25 cellular contexts compared by ENCODE assay signal in the genomic region with DNA sequence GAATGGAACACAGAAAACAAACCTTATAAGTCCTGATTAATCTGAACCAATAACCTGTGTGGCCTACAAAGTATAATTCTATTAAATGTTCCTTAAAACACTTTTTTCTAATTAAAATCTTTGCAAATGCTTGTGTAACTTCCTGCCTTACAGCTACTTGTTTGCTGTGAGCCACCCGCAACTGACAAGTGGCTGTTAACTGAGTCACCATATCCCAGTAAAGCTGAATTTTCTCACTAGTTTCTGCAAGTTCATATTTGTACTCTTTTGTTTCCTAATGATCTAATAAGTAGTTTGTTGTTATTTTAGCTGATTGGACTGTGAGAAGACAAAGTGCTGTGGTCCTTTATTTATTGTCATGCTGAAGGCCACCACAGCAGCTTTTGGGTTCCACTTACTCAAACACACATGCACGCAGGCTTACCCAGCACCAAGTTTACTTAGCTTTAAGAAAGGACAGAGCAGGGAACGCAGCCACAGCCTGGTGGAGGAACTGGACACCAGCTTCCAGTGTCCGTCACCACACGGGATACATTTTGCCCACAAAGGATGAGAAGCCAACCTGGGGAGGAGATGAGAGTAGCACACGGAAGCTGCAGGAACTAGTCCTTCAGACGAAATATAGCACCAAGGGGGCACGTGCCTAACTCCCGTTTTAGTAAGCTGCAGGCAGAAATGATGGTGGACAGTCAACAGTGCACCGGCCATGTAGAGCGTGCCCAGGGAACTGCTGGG. TPM values are rescaled to one million over a fixed set of nuclear protein-coding genes. Genes with fewer than 3 reads are reported as not detected.
A peak's percentile ranks its signal among the peaks of the same experiment; 100 is the strongest.
DNase-seq lines count a peak whose midpoint lies in the region; ATAC-seq and TF ChIP-seq lines count a peak whose summit lies in the region.
"Had no signal": no experiment of that assay in that cellular context is flagged by ENCODE, and none has a peak within 500 bp of the region (broad histone marks: within the 10 kb centered on the region; RNA-seq: fewer than 3 reads in every experiment).

No MANE protein-coding gene starts in this region.

- H3K4me1 Mint-ChIP-seq in GM23338, result peaks cover 5% of the 10 kb centered on the region; the same call in 2 of the 3 replicates
- peaks cover 8% of the 10 kb centered on the region; the same call in 1 of the 2 replicates for H3K4me1 Mint-ChIP-seq in WTC11
- H3K4me1 Mint-ChIP-seq in nephron progenitor cell, result peaks cover 3% of the 10 kb centered on the region

- H3K79me2 ChIP-seq in GM23338 (replicated peaks; ENCODE audit: insufficient read depth), result no peaks in the 10 kb centered on the region

- peak overlapping the region; percentile 47; the same call in 1 of the 2 replicates for H3K27ac ChIP-seq in GM23338 (ENCODE audit: low read depth)
- no peak overlapping the region for H3K27ac ChIP-seq in psoas muscle
- H3K27ac ChIP-seq: gastrocnemius medialis, vagina had no signal

- CTCF ChIA-PET in WTC11 (lab: Charles Lee), result interaction anchor here (1.1 to 1.5 kb wide), 2 partner anchors 10 to 44 kb away, joined by 4 to 6 read pairs; no protein-coding TSS in a partner anchor

- intact Hi-C loops in psoas muscle (cut with DNase I), result no loop called here

- no peak overlapping the region for H3K4me2 ChIP-seq in GM23338

- no peaks in the 10 kb centered on the region for H3F3A ChIP-seq in GM23338 (replicated peaks; ENCODE audit: low read depth)

- POLR2A ChIA-PET in WTC11 (lab: Charles Lee), result interaction anchor here (0.8 kb wide), 1 partner anchor 10 kb away, joined by 7 read pairs; no protein-coding TSS in a partner anchor

- no peak overlapping the region for H3K4me3 ChIP-seq in GM23338
- H3K4me3 ChIP-seq in NB4 (ENCODE audit: low read depth, low read length), result peak overlapping the region; percentile 7
- no peak overlapping the region for H3K4me3 ChIP-seq in psoas muscle
- H3K4me3 ChIP-seq: gastrocnemius medialis, vagina had no signal

- ATAC-seq in GM23338 (no peak), WTC11 (no peak), psoas muscle (no peak)
- ATAC-seq: activated CD8-positive, alpha-beta T cell treated with anti-CD3 and anti-CD28 coated beads, Interleukin-2, amount 10 ng/mL, durations not matched to agents 7 days and 5 days; gastrocnemius medialis; Panc1 had no signal

- no peaks in the 10 kb centered on the region for H3K9me3 ChIP-seq in psoas muscle
- H3K9me3 ChIP-seq: gastrocnemius medialis, vagina had no signal

- H3K9me3 Mint-ChIP-seq in GM23338, result no peaks in the 10 kb centered on the region
- no peaks in the 10 kb centered on the region for H3K9me3 Mint-ChIP-seq in WTC11
- no peaks in the 10 kb centered on the region for H3K9me3 Mint-ChIP-seq in nephron progenitor cell
- H3K9me3 Mint-ChIP-seq: activated T-helper 2 cell treated with anti-CD3 and anti-CD28 coated beads, Interferon-gamma antibody, Interleukin-2, Interleukin-4, amounts not matched to agents 10 μg/mL and 5 μg/mL and 100 μg/mL, durations not matched to agents 14 hours and 24 hours and 36 hours; CD4-positive, CD25-positive, alpha-beta regulatory T cell had no signal

- TF ChIP-seq CTCF in GM23338 (conservative IDR thresholded peaks at IDR 0.05; ENCODE audit: low read depth in 2 of 2), result no peak
- TF ChIP-seq CTCF in NB4 (IDR thresholded peaks at IDR 0.05; ENCODE audit: low read depth, low read length), result no peak
- TF ChIP-seq CTCF in WTC11 (IDR thresholded peaks at IDR 0.05), result no peak
- TF ChIP-seq CTCF in nephron progenitor cell (IDR thresholded peaks at IDR 0.05), result no peak
- TF ChIP-seq CTCF in psoas muscle (IDR thresholded peaks at IDR 0.05), result no peak

- no peak overlapping the region for H2AFZ ChIP-seq in GM23338

- no peaks in the 10 kb centered on the region for H3K9me2 ChIP-seq in GM23338 (ENCODE audit: insufficient read depth)

- H3K36me3 ChIP-seq in GM23338 (ENCODE audit: insufficient read depth), result peaks cover 12% of the 10 kb centered on the region; the same call in 1 of the 2 replicates
- H3K36me3 ChIP-seq in psoas muscle (ENCODE audit: insufficient read depth in 1 of 2, low read depth in 1 of 2), result peaks cover 3 to 65% of the 10 kb centered on the region in 2 donors

- H3K4me1 ChIP-seq in GM23338 (ENCODE audit: insufficient read depth) (peaks cover 3% of the 10 kb centered on the region; the same call in 1 of the 2 replicates), psoas muscle (no peaks in the 10 kb centered on the region)
- H3K4me1 ChIP-seq: gastrocnemius medialis, vagina had no signal

- H3K27ac Mint-ChIP-seq in GM23338 (peak overlapping the region; percentile 23; the same call in 1 of the 2 replicates), WTC11 (peak overlapping the region; percentile 59), nephron progenitor cell (peak overlapping the region; percentile 91)
- H3K27ac Mint-ChIP-seq: activated CD8-positive, alpha-beta T cell treated with anti-CD3 and anti-CD28 coated beads, Interleukin-2, amount 10 ng/mL, durations not matched to agents 7 days and 5 days; activated naive CD8-positive, alpha-beta T cell; activated T-helper 2 cell treated with anti-CD3 and anti-CD28 coated beads, Interferon-gamma antibody, Interleukin-2, Interleukin-4, amounts not matched to agents 10 μg/mL and 5 μg/mL and 100 μg/mL, durations not matched to agents 14 hours and 24 hours and 36 hours; CD4-positive, CD25-positive, alpha-beta regulatory T cell had no signal

- DNase-seq in GM23338 (ENCODE audit: low spot score), result no peak
- DNase-seq in NB4 (ENCODE audit: low read depth), result peak; percentile 78
- DNase-seq in WTC11 (ENCODE audit: low spot score), result no peak
- no peak for DNase-seq in nephron progenitor cell
- no peak for DNase-seq in activated CD4-positive, alpha-beta T cell treated with anti-CD3 and anti-CD28 coated beads, Interleukin-2, amount 50 U/mL, for 1 hour
- no peak for DNase-seq in psoas muscle
- DNase-seq in NCI-H345 (lab: John Stamatoyannopoulos, UW), result no peak
- no peak for DNase-seq in GDM1 (lab: John Stamatoyannopoulos, UW)
- DNase-seq: activated CD8-positive, alpha-beta T cell treated with anti-CD3 and anti-CD28 coated beads, Interleukin-2, amount 10 ng/mL, durations not matched to agents 7 days and 5 days; aorta; CD4-positive, CD25-positive, alpha-beta regulatory T cell; DND-41; gastrocnemius medialis; hippocampal formation; mesendoderm; NCI-H1436; NCI-H2107; NCI-H446 treated with DMSO at 0.1 percent for 48 hours; NCI-H82; SHP77 treated with DMSO at 0.1 percent for 48 hours; stimulated activated naive CD4-positive, alpha-beta T cell treated with Interleukin-2 at 50 U/mL for 16 hours had no signal

- 88 to 94% (median 89%) methylated on average over 11 of the region's 11 CpGs for WGBS in psoas muscle, 3 donors

- H3K4me3 Mint-ChIP-seq in GM23338, result no peak overlapping the region
- H3K4me3 Mint-ChIP-seq in WTC11, result no peak overlapping the region
- H3K4me3 Mint-ChIP-seq in nephron progenitor cell, result no peak overlapping the region
- H3K4me3 Mint-ChIP-seq: activated CD8-positive, alpha-beta T cell treated with anti-CD3 and anti-CD28 coated beads, Interleukin-2, amount 10 ng/mL, durations not matched to agents 7 days and 5 days; activated naive CD8-positive, alpha-beta T cell; CD4-positive, CD25-positive, alpha-beta regulatory T cell had no signal

- no peaks in the 10 kb centered on the region; the same call in 1 of the 2 replicates for H4K20me1 ChIP-seq in GM23338 (replicated peaks; ENCODE audit: insufficient read depth)

- H3K27me3 Mint-ChIP-seq in GM23338 (ENCODE audit: insufficient read depth, low read depth, poor library complexity) (peaks cover 1% of the 10 kb centered on the region), WTC11 (ENCODE audit: low read depth) (no peaks in the 10 kb centered on the region), nephron progenitor cell (ENCODE audit: low read depth, poor library complexity) (peaks cover 2% of the 10 kb centered on the region)
- H3K27me3 Mint-ChIP-seq: activated naive CD8-positive, alpha-beta T cell; CD4-positive, CD25-positive, alpha-beta regulatory T cell had no signal

- H3K27me3 ChIP-seq in GM23338 (ENCODE audit: insufficient read depth), result no peaks in the 10 kb centered on the region
- no peaks in the 10 kb centered on the region for H3K27me3 ChIP-seq in psoas muscle (ENCODE audit: insufficient read depth in 3 of 3, low read length in 2 of 3)
- H3K27me3 ChIP-seq: gastrocnemius medialis, vagina had no signal

- H3K36me3 Mint-ChIP-seq in GM23338 (ENCODE audit: low read depth) (peaks cover 37% of the 10 kb centered on the region), WTC11 (peaks cover 28% of the 10 kb centered on the region), nephron progenitor cell (ENCODE audit: low read depth) (peaks cover 47% of the 10 kb centered on the region)

- no peak for TF ChIP-seq POLR2A in NB4 (IDR thresholded peaks at IDR 0.05; ENCODE audit: extremely low read depth, insufficient read length)

TF ChIP-seq in GM23338, 12 proteins besides CTCF, POLR2A, EP300 and RAD21 (continues in another document):
- TF ChIP-seq JUNB (IDR thresholded peaks at IDR 0.05; ENCODE audit: unreplicated experiment) (no peak), CREB1 (CRISPR knock-in tag; IDR thresholded peaks at IDR 0.05; ENCODE audit: low read depth) (no peak), NANOG (IDR thresholded peaks at IDR 0.05; ENCODE audit: borderline replicate concordance) (no peak), ZNF114 (CRISPR knock-in tag; IDR thresholded peaks at IDR 0.05) (no peak), STAT1 (IDR thresholded peaks at IDR 0.05; ENCODE audit: unreplicated experiment) (no peak)

RNA-seq across cellular contexts. Expression of gene LCA5L, which starts 47.8 kb away (rescaled TPM):
- 0.69 TPM in 1 of 2 replicates, not detected in the other for total RNA-seq in GM23338 (2014; rRNA removed; shearing (Covaris generic))
- polyA plus RNA-seq in GM23338 (2016; fragmentation: Nextera tagmentation; extraction: Ambion mirVana) (0.73 and 1.4 TPM in 2 replicates), psoas muscle (1 to 10 TPM; 1.2 to 5.3 (median 3.3) TPM)
- total RNA-seq in WTC11 (2021) (0.64 to 1.0 TPM (median 0.76 TPM) in 3 replicates), psoas muscle (1 to 10 TPM; 2.3 to 5.3 (median 3.4) TPM)
- total RNA-seq: CD4-positive, CD25-positive, alpha-beta regulatory T cell; vagina had no signal
- polyA plus RNA-seq: CD4-positive, CD25-positive, alpha-beta regulatory T cell had no signal

RNA-seq across cellular contexts. Expression of gene HMGN1, which starts 48.9 kb away (rescaled TPM):
- total RNA-seq in GM23338 (2014; rRNA removed; shearing (Covaris generic)), result 403 and 462 TPM in 2 replicates
- polyA plus RNA-seq in GM23338 (2016; fragmentation: Nextera tagmentation; extraction: Ambion mirVana) (800 and 889 TPM in 2 replicates), psoas muscle (10 to 100 TPM; 13.9 to 27.5 (median 17.7) TPM)
- total RNA-seq in WTC11 (2021) (469 to 522 TPM (median 522 TPM) in 3 replicates), psoas muscle (10 to 100 TPM; 16.0 to 37.2 (median 20.6) TPM)

RNA-seq across cellular contexts. Expression of gene SH3BGR, which starts 54.0 kb away (rescaled TPM):
- 4.9 and 5.9 TPM in 2 replicates for total RNA-seq in GM23338 (2014; rRNA removed; shearing (Covaris generic))
- polyA plus RNA-seq in GM23338 (2016; fragmentation: Nextera tagmentation; extraction: Ambion mirVana) (16.6 and 18.9 TPM in 2 replicates), psoas muscle (100 to 1,000 TPM in 2 of 3 donors, 10 to 100 TPM in 1; 44.2 to 314 (median 240) TPM)
- total RNA-seq in WTC11 (2021) (3.2 to 4.8 TPM (median 4.0 TPM) in 3 replicates), psoas muscle (100 to 1,000 TPM; 147 to 441 (median 283) TPM)
- total RNA-seq: CD4-positive, CD25-positive, alpha-beta regulatory T cell had no signal

Comparison
In these comparisons a context has a peak if more than half of its experiments do, and no peak if none do; other contexts are left out.
1. H3K27ac Mint-ChIP-seq: peak in every context shown above with its lines; median percentile 91 in nephron progenitor cell; 59 in WTC11; 23 in GM23338.
2. RNA of gene HMGN1, which starts 48.9 kb away (total RNA-seq): 469 to 522 TPM in WTC11 and 403 to 462 TPM in GM23338; 16.0 to 37.2 TPM in psoas muscle; every median in the first group is over 10 times any median in the second.
3. RNA of gene SH3BGR, which starts 54.0 kb away (total RNA-seq): 147 to 441 TPM in psoas muscle; 4.9 to 5.9 TPM in GM23338 and 3.2 to 4.8 TPM in WTC11; every median in the first group is over 10 times any median in the second.